In genomic region chr2:26711457-26712155, GRCh38 we compare ENCODE assay signal across 1 cellular context.
TF ChIP-seq lines count a peak whose summit lies in the region.

No MANE protein-coding gene starts in this region.

TF ChIP-seq in K562, 482 proteins besides CTCF, POLR2A, EP300 and RAD21 (continued from another document):
- TF ChIP-seq ZFP36 (IDR thresholded peaks at IDR 0.05; ENCODE audit: low read depth, low read length, partially characterized antibody): peak; percentile 63
- TF ChIP-seq BCOR (IDR thresholded peaks at IDR 0.05): 0 out of 2 replicates have a peak, but pooled peaks have one; percentile 14
